In genomic region chr12:2877959-2878732, GRCh38 we compare ENCODE assay signal across 8 cellular contexts. TPM values are rescaled to one million over a fixed set of nuclear protein-coding genes. Genes with fewer than 3 reads are reported as not detected.
DNase-seq lines count a peak whose midpoint lies in the region; FAIRE-seq and TF ChIP-seq lines count a peak whose summit lies in the region.

No MANE protein-coding gene starts in this region.

- H2BK20ac ChIP-seq in H1 (ENCODE audit: low read length), result peak overlapping the region; percentile 34; the same call in 1 of the 2 replicates

- no peak overlapping the region for H2BK12ac ChIP-seq in H1 (ENCODE audit: low read depth, low read length)

- CTCF ChIA-PET in H1 (lab: Charles Lee; ENCODE audit: partially characterized antibody), result interaction anchor here (0.5 to 4.7 kb wide), 14 partner anchors 9 to 191 kb away, joined by 3 to 33 read pairs (median 4); no protein-coding TSS in a partner anchor

- POLR2A ChIA-PET in H1 (lab: Charles Lee; ENCODE audit: partially characterized antibody), result interaction anchor here (0.7 to 4.1 kb wide), 17 partner anchors 10 to 96 kb away, joined by 3 to 31 read pairs (median 4); partner anchors contain the start of genes TEAD4, TEX52 and TULP3

- no peak overlapping the region for H2AFZ ChIP-seq in H1 (ENCODE audit: low read length)

- H3K27me3 ChIP-seq in H1 (replicated peaks in 1 of 4; ENCODE audit: control insufficient read depth in 3 of 4, extremely low read depth in 1 of 4, insufficient read depth in 3 of 4, low read length in 3 of 4), result no peaks in the 10 kb centered on the region
- H3K27me3 ChIP-seq in muscle layer of duodenum (ENCODE audit: low read depth, low read length), result no peaks in the 10 kb centered on the region

- H3K4me3 ChIP-seq in H1 (ENCODE audit: extremely low read depth in 1 of 4, insufficient read depth in 2 of 4, low read depth in 3 of 4, low read length in 4 of 4) (peak overlapping the region; percentile 92 to 100 (median 98)), muscle layer of duodenum (ENCODE audit: low read depth in 1 of 2, low read length in 2 of 2) (peak overlapping the region; percentile 94 to 97)

- H2AK5ac ChIP-seq in H1 (ENCODE audit: low read depth, low read length), result peak overlapping the region; percentile 56; the same call in 1 of the 2 replicates

- no peak overlapping the region for H3K18ac ChIP-seq in H1 (ENCODE audit: extremely low read depth, low read length)

- TF ChIP-seq POLR2A in H1 (IDR thresholded peaks at IDR 0.05; ENCODE audit: control extremely low read depth in 1 of 2, low read depth in 2 of 2, low read length in 2 of 2), result no peak

- no peak for TF ChIP-seq EP300 in H1 (IDR thresholded peaks at IDR 0.05; ENCODE audit: borderline replicate concordance in 1 of 2, low read depth in 2 of 2, low read length in 2 of 2)

- peak overlapping the region in 3 of 4 experiments; percentile 94 to 95 (median 94); a peak in 6 of 7 replicates for H3K9ac ChIP-seq in H1 (replicated peaks in 1 of 4; ENCODE audit: extremely low read depth in 1 of 4, low read depth in 3 of 4, low read length in 3 of 4)

- no peak overlapping the region for H3K56ac ChIP-seq in H1 (replicated peaks; ENCODE audit: insufficient read length, low read depth, low read length)

- WGBS in H1 (ENCODE audit: extremely low coverage in 1 of 2, insufficient coverage in 1 of 2, insufficient read length in 1 of 2, insufficient replicate concordance in 2 of 2, low coverage in 1 of 2, low lambda C conversion rate in 2 of 2, missing lambda C conversion rate in 1 of 2), 2 experiments, result 52% methylated on average over 16 of the region's 16 CpGs; no CpG with 5 or more reads in 1 of the 2 experiments

- DNase-seq in HTR-8/SVneo (ENCODE audit: insufficient read length, low spot score) (no peak), RKO (ENCODE audit: low spot score) (peak; percentile 23), H1 (ENCODE audit: low read depth in 1 of 2, low spot score in 2 of 2) (no peak), NCI-H1694 treated with DMSO at 0.1 percent for 48 hours (lab: John Stamatoyannopoulos, UW) (no peak), AG08396 (ENCODE audit: low spot score) (no peak)
- DNase-seq in activated CD8-positive, alpha-beta memory T cell treated with anti-CD3 and anti-CD28 coated beads, Interleukin-2, amount 50 U/mL, for 4 hours, result no peak

- no peak overlapping the region for H3K23ac ChIP-seq in H1 (ENCODE audit: insufficient read length)

- H3K4me1 ChIP-seq in H1 (replicated peaks in 1 of 4; ENCODE audit: control insufficient read depth in 3 of 4, insufficient read depth in 4 of 4, low read length in 3 of 4) (peaks cover 0 to 4% (median 3%) of the 10 kb centered on the region in 4 experiments; a peak in 4 of 7 replicates), muscle layer of duodenum (ENCODE audit: control insufficient read depth in 1 of 2, insufficient read depth in 2 of 2, low read length in 2 of 2) (peaks cover 7 to 15% of the 10 kb centered on the region in 2 donors)

- H3K9me3 ChIP-seq in H1 (ENCODE audit: insufficient read depth in 2 of 2, low read depth in 1 of 2, low read length in 1 of 2), result no peaks in the 10 kb centered on the region
- H3K9me3 ChIP-seq in muscle layer of duodenum (ENCODE audit: control insufficient read depth in 1 of 2, low read length in 2 of 2), result no peaks in the 10 kb centered on the region

- H3K36me3 ChIP-seq in H1 (ENCODE audit: control insufficient read depth in 2 of 4, insufficient read depth in 4 of 4, low read length in 3 of 4) (peaks cover 0 to 27% (median 10%) of the 10 kb centered on the region in 4 experiments; a peak in 6 of 8 replicates), muscle layer of duodenum (ENCODE audit: control insufficient read depth in 1 of 2, insufficient read depth in 2 of 2, low read length in 2 of 2) (no peaks in the 10 kb centered on the region)

- no peaks in the 10 kb centered on the region for H4K20me1 ChIP-seq in H1 (replicated peaks in 1 of 2; ENCODE audit: control insufficient read depth in 1 of 2, insufficient read depth in 2 of 2, low read length in 2 of 2)

- H3K23me2 ChIP-seq in H1 (ENCODE audit: low read depth, low read length), result peaks cover 7% of the 10 kb centered on the region

- no peak for TF ChIP-seq RAD21 in H1 (IDR thresholded peaks at IDR 0.05 in 1 of 2, conservative IDR thresholded peaks at IDR 0.05 in 1 of 2; ENCODE audit: low read depth in 2 of 2, low read length in 2 of 2)

- H3K14ac ChIP-seq in H1 (ENCODE audit: insufficient read length), result no peak overlapping the region

- peak overlapping the region; percentile 75 to 84 for H3K4me2 ChIP-seq in H1 (ENCODE audit: insufficient read depth in 1 of 2, low read depth in 2 of 2, low read length in 2 of 2)

- H2BK120ac ChIP-seq in H1 (replicated peaks; ENCODE audit: low read depth, low read length), result no peak overlapping the region

- peak overlapping the region; percentile 82; the same call in 1 of the 2 replicates for H2BK15ac ChIP-seq in H1 (ENCODE audit: low read length)

- no peak overlapping the region for H4K91ac ChIP-seq in H1 (replicated peaks; ENCODE audit: insufficient read length, low read length)

- FAIRE-seq in HTR-8/SVneo (lab: Jason Lieb, UNC), result peak; percentile 31
- no peak for FAIRE-seq in H1 (lab: Jason Lieb, UNC)

- H3K79me2 ChIP-seq in H1 (ENCODE audit: control insufficient read depth in 1 of 2, insufficient read depth in 2 of 2, low read length in 2 of 2), result peaks cover 3 to 76% of the 10 kb centered on the region in 2 experiments; a peak in 3 of 4 replicates

- H2BK5ac ChIP-seq in H1 (ENCODE audit: low read depth, low read length), result peak overlapping the region; percentile 21

- peak overlapping the region; percentile 25 for H4K5ac ChIP-seq in H1 (ENCODE audit: insufficient read length, low read depth, low read length)

- H3K79me1 ChIP-seq in H1 (ENCODE audit: low read depth, low read length), result peaks cover 5% of the 10 kb centered on the region

- H3K27ac ChIP-seq in C4-2B (peak overlapping the region; percentile 90), H1 (ENCODE audit: low read depth, low read length) (peak overlapping the region; percentile 86; the same call in 1 of the 2 replicates), muscle layer of duodenum (ENCODE audit: low read length) (peak overlapping the region; percentile 99)

- H4K8ac ChIP-seq in H1 (ENCODE audit: extremely low read depth, insufficient read depth, low read length), result no peak overlapping the region

- no peak overlapping the region for H3K4ac ChIP-seq in H1 (replicated peaks; ENCODE audit: insufficient read length, low read depth, low read length)

- no peak for TF ChIP-seq CTCF in C4-2B (conservative IDR thresholded peaks at IDR 0.05)
- no peak for TF ChIP-seq CTCF in H1 (IDR thresholded peaks at IDR 0.05; ENCODE audit: control extremely low read depth in 1 of 3, insufficient read depth in 1 of 3, low read depth in 1 of 3, low read length in 3 of 3)

RNA-seq across cellular contexts. Expression of gene RHNO1, which starts 1.1 kb away (rescaled TPM):
- total RNA-seq in H1 (2021; fragmentation: NEBNext Ultra II Directional; extraction: Animal tissue kit (Norgen Biotek cat#: 25700)), result 41.9 and 55.8 TPM in 2 replicates
- 45.5 and 56.9 TPM in 2 replicates for polyA plus RNA-seq in H1 (2011; rRNA removed)
- polyA plus RNA-seq in H1 (2011; cell fraction: cytosol; rRNA removed), result 57.9 TPM
- polyA plus RNA-seq in H1 (2011; cell fraction: nucleus; rRNA removed), result 44.7 TPM
- polyA plus RNA-seq in H1 (2012, experiment 1 of 2), result 49.4 to 57.6 TPM (median 53.0 TPM) in 4 replicates
- polyA plus RNA-seq in H1 (2012, experiment 2 of 2), result 26.6 TPM
- polyA plus RNA-seq in H1 (2013, experiment 1 of 2), result 62.4 TPM
- polyA plus RNA-seq in H1 (2013, experiment 2 of 2), result 64.0 TPM
- 43.7 and 54.0 TPM in 2 replicates for polyA minus RNA-seq in H1 (2011; rRNA and poly(A)+ RNA removed)
- 25.8 TPM for polyA minus RNA-seq in H1 (2011; cell fraction: cytosol; rRNA and poly(A)+ RNA removed)
- polyA minus RNA-seq in H1 (2011; cell fraction: nucleus; rRNA and poly(A)+ RNA removed), result 37.7 TPM

RNA-seq across cellular contexts. Expression of gene FOXM1, which starts 1.2 kb away (rescaled TPM):
- total RNA-seq in H1 (2021; fragmentation: NEBNext Ultra II Directional; extraction: Animal tissue kit (Norgen Biotek cat#: 25700)), result 118 and 121 TPM in 2 replicates
- 58.1 and 83.5 TPM in 2 replicates for polyA plus RNA-seq in H1 (2011; rRNA removed)
- polyA plus RNA-seq in H1 (2011; cell fraction: cytosol; rRNA removed), result 39.6 TPM
- 69.2 TPM for polyA plus RNA-seq in H1 (2011; cell fraction: nucleus; rRNA removed)
- polyA plus RNA-seq in H1 (2012, experiment 1 of 2), result 87.5 to 101 TPM (median 96.4 TPM) in 4 replicates
- 104 TPM for polyA plus RNA-seq in H1 (2012, experiment 2 of 2)
- 81.5 TPM for polyA plus RNA-seq in H1 (2013, experiment 1 of 2)
- polyA plus RNA-seq in H1 (2013, experiment 2 of 2), result 79.4 TPM
- 53.5 and 68.9 TPM in 2 replicates for polyA minus RNA-seq in H1 (2011; rRNA and poly(A)+ RNA removed)
- 75.2 TPM for polyA minus RNA-seq in H1 (2011; cell fraction: cytosol; rRNA and poly(A)+ RNA removed)
- polyA minus RNA-seq in H1 (2011; cell fraction: nucleus; rRNA and poly(A)+ RNA removed), result 39.8 TPM

RNA-seq across cellular contexts. Expression of gene TULP3, which starts 12.5 kb away (rescaled TPM):
- 18.4 and 21.7 TPM in 2 replicates for total RNA-seq in H1 (2021; fragmentation: NEBNext Ultra II Directional; extraction: Animal tissue kit (Norgen Biotek cat#: 25700))
- polyA plus RNA-seq in H1 (2011; rRNA removed), result 19.3 and 21.2 TPM in 2 replicates
- 18.5 TPM for polyA plus RNA-seq in H1 (2011; cell fraction: cytosol; rRNA removed)
- 21.2 TPM for polyA plus RNA-seq in H1 (2011; cell fraction: nucleus; rRNA removed)
- polyA plus RNA-seq in H1 (2012, experiment 1 of 2), result 19.8 to 22.0 TPM (median 21.5 TPM) in 4 replicates
- polyA plus RNA-seq in H1 (2012, experiment 2 of 2), result 8.8 TPM
- 22.4 TPM for polyA plus RNA-seq in H1 (2013, experiment 1 of 2)
- 21.2 TPM for polyA plus RNA-seq in H1 (2013, experiment 2 of 2)
- polyA minus RNA-seq in H1 (2011; rRNA and poly(A)+ RNA removed), result 16.1 and 17.4 TPM in 2 replicates
- 9.6 TPM for polyA minus RNA-seq in H1 (2011; cell fraction: cytosol; rRNA and poly(A)+ RNA removed)
- polyA minus RNA-seq in H1 (2011; cell fraction: nucleus; rRNA and poly(A)+ RNA removed), result 6.7 TPM

RNA-seq across cellular contexts. Expression of gene TEX52, which starts 21.3 kb away (rescaled TPM):
- total RNA-seq in H1 (2021; fragmentation: NEBNext Ultra II Directional; extraction: Animal tissue kit (Norgen Biotek cat#: 25700)), result not detected in 2 replicates
- not detected in 2 replicates for polyA plus RNA-seq in H1 (2011; rRNA removed)
- polyA plus RNA-seq in H1 (2011; cell fraction: cytosol; rRNA removed), result not detected
- polyA plus RNA-seq in H1 (2011; cell fraction: nucleus; rRNA removed), result not detected
- polyA plus RNA-seq in H1 (2012, experiment 1 of 2), result 0.42 to 0.52 TPM (median 0.51 TPM) in 3 of 4 replicates, not detected in the other
- polyA plus RNA-seq in H1 (2012, experiment 2 of 2), result not detected
- polyA plus RNA-seq in H1 (2013, experiment 1 of 2), result not detected
- polyA plus RNA-seq in H1 (2013, experiment 2 of 2), result not detected
- not detected in 2 replicates for polyA minus RNA-seq in H1 (2011; rRNA and poly(A)+ RNA removed)
- not detected for polyA minus RNA-seq in H1 (2011; cell fraction: cytosol; rRNA and poly(A)+ RNA removed)
- polyA minus RNA-seq in H1 (2011; cell fraction: nucleus; rRNA and poly(A)+ RNA removed), result not detected

RNA-seq across cellular contexts. Expression of gene NRIP2, which starts 43.3 kb away (rescaled TPM):
- not detected in 2 replicates for total RNA-seq in H1 (2021; fragmentation: NEBNext Ultra II Directional; extraction: Animal tissue kit (Norgen Biotek cat#: 25700))
- 0.03 and 0.06 TPM in 2 replicates for polyA plus RNA-seq in H1 (2011; rRNA removed)
- not detected for polyA plus RNA-seq in H1 (2011; cell fraction: cytosol; rRNA removed)
- not detected for polyA plus RNA-seq in H1 (2011; cell fraction: nucleus; rRNA removed)
- 1.2 to 2.0 TPM (median 1.6 TPM) in 4 replicates for polyA plus RNA-seq in H1 (2012, experiment 1 of 2)
- 0.31 TPM for polyA plus RNA-seq in H1 (2012, experiment 2 of 2)
- not detected for polyA plus RNA-seq in H1 (2013, experiment 1 of 2)
- not detected for polyA plus RNA-seq in H1 (2013, experiment 2 of 2)
- polyA minus RNA-seq in H1 (2011; rRNA and poly(A)+ RNA removed), result 0.15 TPM in 1 of 2 replicates, not detected in the other
- polyA minus RNA-seq in H1 (2011; cell fraction: cytosol; rRNA and poly(A)+ RNA removed), result not detected
- not detected for polyA minus RNA-seq in H1 (2011; cell fraction: nucleus; rRNA and poly(A)+ RNA removed)
